In genomic region chr1:93961443-93961842, GRCh38 we compare ENCODE assay signal across 22 cellular contexts. TPM values are rescaled to one million over a fixed set of nuclear protein-coding genes. Genes with fewer than 3 reads are reported as not detected.
DNase-seq lines count a peak whose midpoint lies in the region; ATAC-seq, FAIRE-seq and TF ChIP-seq lines count a peak whose summit lies in the region.
"Had no signal": no experiment of that assay in that cellular context is flagged by ENCODE, and none has a peak within 500 bp of the region (broad histone marks: within the 10 kb centered on the region; RNA-seq: fewer than 3 reads in every experiment).

No MANE protein-coding gene starts in this region.

- dilution Hi-C loops in mammary epithelial cell (cut with HindIII; ENCODE audit: low sequenced_read_pairs), result no loop called here

- H3K9me3 ChIP-seq in HepG2 (ENCODE audit: low read length) (no peaks in the 10 kb centered on the region; the same call in 1 of the 2 replicates), right lobe of liver (no peaks in the 10 kb centered on the region), mammary epithelial cell (replicated peaks; ENCODE audit: insufficient read depth, low read length) (peaks cover 5% of the 10 kb centered on the region)
- H3K9me3 ChIP-seq: Caco-2 had no signal

- TF ChIP-seq CTCF in HepG2 (CRISPR knock-in tag; IDR thresholded peaks at IDR 0.05), result no peak
- no peak for TF ChIP-seq CTCF in right lobe of liver (IDR thresholded peaks at IDR 0.05)
- TF ChIP-seq CTCF in mammary epithelial cell (conservative IDR thresholded peaks at IDR 0.05 in 1 of 2, IDR thresholded peaks at IDR 0.05 in 1 of 2; ENCODE audit: extremely low read depth in 1 of 2, insufficient read depth in 1 of 2, low read depth in 1 of 2, low read length in 2 of 2), result no peak
- no peak for TF ChIP-seq CTCF in mesothelial cell of epicardium (IDR thresholded peaks at IDR 0.05; ENCODE audit: unreplicated experiment)
- TF ChIP-seq CTCF in glutamatergic neuron (IDR thresholded peaks at IDR 0.05; ENCODE audit: partially characterized antibody, unreplicated experiment), result no peak

- H2AFZ ChIP-seq in HepG2 (ENCODE audit: low read length), result no peak overlapping the region
- H2AFZ ChIP-seq in mammary epithelial cell (ENCODE audit: low read depth, low read length), result peak overlapping the region; percentile 71

- H3K4me2 ChIP-seq in HepG2 (ENCODE audit: low read depth, low read length) (no peak overlapping the region), mammary epithelial cell (ENCODE audit: insufficient read depth, low read depth, low read length) (peak overlapping the region; percentile 50)
- H3K4me2 ChIP-seq: BLaER1 had no signal

- in situ Hi-C loops in HepG2 (cut with HindIII; ENCODE audit: extremely low pct_ligation_motif_present, low pct_unique_long_range_greater_than_20kb) (no loop called here), mammary epithelial cell (cut with MboI; ENCODE audit: low sequenced_read_pairs in 2 of 2) (no loop called here)

- H3K27me3 ChIP-seq in HepG2 (ENCODE audit: control insufficient read depth in 1 of 2, insufficient read depth in 2 of 2, low read length in 2 of 2), result no peaks in the 10 kb centered on the region
- no peaks in the 10 kb centered on the region for H3K27me3 ChIP-seq in right lobe of liver
- H3K27me3 ChIP-seq in mammary epithelial cell (ENCODE audit: insufficient read depth, low read length), result no peaks in the 10 kb centered on the region
- H3K27me3 ChIP-seq: BLaER1, MG63 had no signal

- BruUV-seq in HepG2 (replicated peaks; lab: Mats Ljungman, UMichigan) (no TSS peak), mammary epithelial cell (replicated peaks; lab: Mats Ljungman, UMichigan) (no TSS peak)

- ATAC-seq in HepG2 (no peak), right lobe of liver (no peak), HG02798 (IDR thresholded peaks at IDR 0.05; ENCODE audit: poor library complexity, unreplicated experiment) (no peak), left ventricle myocardium superior (no peak)

- H4K20me1 ChIP-seq in HepG2 (ENCODE audit: insufficient read depth, low read length) (no peaks in the 10 kb centered on the region), mammary epithelial cell (ENCODE audit: insufficient read depth, low read length) (no peaks in the 10 kb centered on the region)
- H4K20me1 ChIP-seq: BLaER1 had no signal

- no peak for TF ChIP-seq EP300 in HepG2 (IDR thresholded peaks at IDR 0.05; ENCODE audit: low read depth in 2 of 2, low read length in 2 of 2)
- TF ChIP-seq EP300 in HepG2 (CRISPR knock-in tag; IDR thresholded peaks at IDR 0.05; ENCODE audit: borderline replicate concordance), result no peak

- CTCF ChIA-PET in HepG2 (lab: Yijun Ruan, JAX; ENCODE audit: low intra/inter-chr PET ratio, low total read pairs) (no interaction called here), mammary epithelial cell (lab: Charles Lee; ENCODE audit: low non-redundant PET) (interaction anchor here (1.2 kb wide), 1 partner anchor 65 kb away, joined by 5 read pairs; no protein-coding TSS in a partner anchor)
- CTCF ChIA-PET in activated CD4-positive, alpha-beta T cell treated with anti-CD3 and anti-CD28 coated beads, Interleukin-2, amount 10 ng/mL, durations not matched to agents 7 days and 5 days (lab: Charles Lee), result no interaction called here

- no peak overlapping the region for H3K9ac ChIP-seq in HepG2 (ENCODE audit: insufficient read depth, low read depth, low read length)
- H3K9ac ChIP-seq in mammary epithelial cell (ENCODE audit: insufficient read depth, low read length), result no peak overlapping the region
- H3K9ac ChIP-seq: BLaER1 had no signal

- no peak overlapping the region for H3K4me3 Mint-ChIP-seq in mesothelial cell of epicardium
- no peak overlapping the region for H3K4me3 Mint-ChIP-seq in glutamatergic neuron (ENCODE audit: unreplicated experiment)
- H3K4me3 Mint-ChIP-seq in activated CD4-positive, alpha-beta T cell treated with anti-CD3 and anti-CD28 coated beads, Interleukin-2, amount 10 ng/mL, durations not matched to agents 7 days and 5 days, result no peak overlapping the region
- H3K4me3 Mint-ChIP-seq: CD4-positive, alpha-beta memory T cell had no signal

- H3K27ac ChIP-seq in HepG2 (ENCODE audit: extremely low read length, insufficient read depth, low read length), result no peak overlapping the region
- H3K27ac ChIP-seq in right lobe of liver, result no peak overlapping the region
- peak overlapping the region; percentile 61 for H3K27ac ChIP-seq in mammary epithelial cell (ENCODE audit: insufficient read depth, low read depth, low read length)
- H3K27ac ChIP-seq: 22Rv1, BLaER1 had no signal

- H3K27ac Mint-ChIP-seq in mesothelial cell of epicardium (peak overlapping the region; percentile 89), glutamatergic neuron (ENCODE audit: unreplicated experiment) (no peak overlapping the region)
- H3K27ac Mint-ChIP-seq in activated CD4-positive, alpha-beta T cell treated with anti-CD3 and anti-CD28 coated beads, Interleukin-2, amount 10 ng/mL, durations not matched to agents 7 days and 5 days, result no peak overlapping the region
- H3K27ac Mint-ChIP-seq: CD4-positive, alpha-beta memory T cell had no signal

- H3K79me2 ChIP-seq in HepG2 (ENCODE audit: insufficient read depth, low read length) (no peaks in the 10 kb centered on the region), mammary epithelial cell (ENCODE audit: insufficient read depth, low read length) (no peaks in the 10 kb centered on the region)

- H3K36me3 ChIP-seq in HepG2 (replicated peaks in 1 of 2; ENCODE audit: control insufficient read depth in 1 of 2, insufficient read depth in 2 of 2, low read length in 2 of 2) (no peaks in the 10 kb centered on the region), right lobe of liver (no peaks in the 10 kb centered on the region), mammary epithelial cell (ENCODE audit: insufficient read depth, low read length) (no peaks in the 10 kb centered on the region)
- H3K36me3 ChIP-seq: BLaER1, MG63 had no signal

- H3K36me3 Mint-ChIP-seq in mesothelial cell of epicardium, result no peaks in the 10 kb centered on the region
- peaks cover 18% of the 10 kb centered on the region for H3K36me3 Mint-ChIP-seq in glutamatergic neuron (ENCODE audit: unreplicated experiment)
- H3K36me3 Mint-ChIP-seq in activated CD4-positive, alpha-beta T cell treated with anti-CD3 and anti-CD28 coated beads, Interleukin-2, amount 10 ng/mL, durations not matched to agents 7 days and 5 days (ENCODE audit: low read depth), result no peaks in the 10 kb centered on the region

- H3K27me3 Mint-ChIP-seq in mesothelial cell of epicardium (ENCODE audit: low read depth), result no peaks in the 10 kb centered on the region
- H3K27me3 Mint-ChIP-seq in glutamatergic neuron (ENCODE audit: unreplicated experiment), result peaks cover 2% of the 10 kb centered on the region
- H3K27me3 Mint-ChIP-seq in activated CD4-positive, alpha-beta T cell treated with anti-CD3 and anti-CD28 coated beads, Interleukin-2, amount 10 ng/mL, durations not matched to agents 7 days and 5 days, result peaks cover 7% of the 10 kb centered on the region

- POLR2A ChIA-PET in HepG2 (lab: Yijun Ruan, JAX), result interaction anchor here (4.3 kb wide), 1 partner anchor 19 kb away, joined by 30 read pairs; no protein-coding TSS in a partner anchor
- POLR2A ChIA-PET in activated CD4-positive, alpha-beta T cell treated with anti-CD3 and anti-CD28 coated beads, Interleukin-2, amount 10 ng/mL, durations not matched to agents 7 days and 5 days (lab: Charles Lee), result no interaction called here

- peaks cover 17% of the 10 kb centered on the region for H3K9me3 Mint-ChIP-seq in mesothelial cell of epicardium
- H3K9me3 Mint-ChIP-seq in glutamatergic neuron (ENCODE audit: unreplicated experiment), result peaks cover 4% of the 10 kb centered on the region
- peaks cover 5% of the 10 kb centered on the region for H3K9me3 Mint-ChIP-seq in activated CD4-positive, alpha-beta T cell treated with anti-CD3 and anti-CD28 coated beads, Interleukin-2, amount 10 ng/mL, durations not matched to agents 7 days and 5 days

- no peak for DNase-seq in HepG2 (ENCODE audit: low spot score)
- no peak for DNase-seq in right lobe of liver
- DNase-seq in mammary epithelial cell, result no peak
- no peak for DNase-seq in mesothelial cell of epicardium (ENCODE audit: low spot score in 2 of 2, unreplicated experiment in 2 of 2)
- DNase-seq in glutamatergic neuron, result no peak
- no peak for DNase-seq in left ventricle myocardium superior
- no peak for DNase-seq in activated CD4-positive, alpha-beta T cell treated with anti-CD3 and anti-CD28 coated beads, Interleukin-2, amount 10 ng/mL, durations not matched to agents 7 days and 5 days
- DNase-seq: ACHN; Caco-2; CD4-positive, alpha-beta memory T cell; DND-41; Karpas-422; NCI-H1694 treated with DMSO at 0.1 percent for 48 hours; NCI-H2081 treated with DMSO at 0.1 percent for 48 hours; NCI-H446 treated with DMSO at 0.1 percent for 48 hours; NCI-H526 treated with DMSO at 0.1 percent for 48 hours; SHP77 had no signal

- intact Hi-C loops in HepG2 (cut with micrococcal nuclease; ENCODE audit: unreplicated experiment), result no loop called here
- intact Hi-C loops in right lobe of liver (cut with DNase I), result no loop called here
- intact Hi-C loops in mammary epithelial cell (cut with micrococcal nuclease), result no loop called here
- intact Hi-C loops in left ventricle myocardium superior (cut with micrococcal nuclease), result no loop called here

- FAIRE-seq in HepG2 (lab: Jason Lieb, UNC), result no peak
- FAIRE-seq: GM12891 had no signal

- TF ChIP-seq POLR2A in HepG2 (IDR thresholded peaks at IDR 0.05; ENCODE audit: insufficient read depth in 1 of 2, low read depth in 2 of 2, low read length in 2 of 2), result no peak
- TF ChIP-seq POLR2A in right lobe of liver (IDR thresholded peaks at IDR 0.05), result no peak

- TF ChIP-seq RAD21 in HepG2 (CRISPR knock-in tag; IDR thresholded peaks at IDR 0.05), result no peak

- H3K4me1 ChIP-seq in HepG2 (ENCODE audit: insufficient read depth, low read length), result peaks cover 83% of the 10 kb centered on the region
- peaks cover 0 to 64% (median 10%) of the 10 kb centered on the region in 4 donors for H3K4me1 ChIP-seq in right lobe of liver
- H3K4me1 ChIP-seq in mammary epithelial cell (ENCODE audit: insufficient read depth, low read length), result peaks cover 65% of the 10 kb centered on the region
- H3K4me1 ChIP-seq: Caco-2 had no signal

- WGBS in HepG2 (ENCODE audit: low lambda C conversion rate), result 27% methylated on average over 2 of the region's 2 CpGs
- 65% methylated on average over 2 of the region's 2 CpGs for WGBS in right lobe of liver (ENCODE audit: insufficient coverage, low coverage, low lambda C conversion rate, missing lambda C conversion rate)
- WGBS in mammary epithelial cell (ENCODE audit: low coverage, missing lambda C conversion rate), result 71% methylated on average over 2 of the region's 2 CpGs

- no peak overlapping the region for H3K4me3 ChIP-seq in HepG2 (replicated peaks in 1 of 3; ENCODE audit: insufficient read depth in 1 of 3, low read depth in 2 of 3, low read length in 3 of 3)
- no peak overlapping the region for H3K4me3 ChIP-seq in right lobe of liver
- H3K4me3 ChIP-seq in mammary epithelial cell (replicated peaks in 1 of 3; ENCODE audit: insufficient read depth in 1 of 3, low read depth in 2 of 3, low read length in 3 of 3), result no peak overlapping the region
- H3K4me3 ChIP-seq: BLaER1, MG63 had no signal

- H3K4me1 Mint-ChIP-seq in mesothelial cell of epicardium (peaks cover 18% of the 10 kb centered on the region), glutamatergic neuron (ENCODE audit: low read depth, unreplicated experiment) (no peaks in the 10 kb centered on the region)
- no peaks in the 10 kb centered on the region for H3K4me1 Mint-ChIP-seq in activated CD4-positive, alpha-beta T cell treated with anti-CD3 and anti-CD28 coated beads, Interleukin-2, amount 10 ng/mL, durations not matched to agents 7 days and 5 days
- H3K4me1 Mint-ChIP-seq: CD4-positive, alpha-beta memory T cell had no signal

RNA-seq across cellular contexts. Expression of gene GCLM, which starts 52.2 kb away (rescaled TPM):
- 28.1 and 29.9 TPM in 2 replicates for total RNA-seq in HepG2 (2016; rRNA removed; fragmentation: Illumina TruSeq; extraction: Trizol)
- total RNA-seq in HepG2 (2016; cell fraction: cytosol; rRNA removed; fragmentation: Illumina TruSeq; extraction: Trizol; ENCODE audit: low read depth), result 29.4 and 34.7 TPM in 2 replicates
- total RNA-seq in HepG2 (2016; cell fraction: insoluble cytoplasmic fraction; rRNA removed; fragmentation: Illumina TruSeq; extraction: Trizol), result 28.9 and 30.1 TPM in 2 replicates
- 10.9 and 11.8 TPM in 2 replicates for total RNA-seq in HepG2 (2016; cell fraction: membrane; rRNA removed; fragmentation: Illumina TruSeq; extraction: Trizol)
- total RNA-seq in HepG2 (2016; cell fraction: nucleus; rRNA removed; fragmentation: Illumina TruSeq; extraction: Trizol), result 15.5 and 16.1 TPM in 2 replicates
- polyA plus RNA-seq in HepG2 (2011; rRNA removed), result 8.0 and 8.7 TPM in 2 replicates
- polyA plus RNA-seq in HepG2 (2011; cell fraction: cytosol; rRNA removed), result 4.2 and 5.6 TPM in 2 replicates
- polyA plus RNA-seq in HepG2 (2011; cell fraction: nucleus; rRNA removed), result 1.9 and 2.6 TPM in 2 replicates
- polyA plus RNA-seq in HepG2 (2012), result 17.1 and 18.2 TPM in 2 replicates
- 1.9 and 2.3 TPM in 2 replicates for polyA plus RNA-seq in HepG2 (2016; cell fraction: cytosol; fragmentation: Illumina TruSeq; extraction: Trizol; ENCODE audit: low read depth)
- polyA plus RNA-seq in HepG2 (2016; cell fraction: insoluble cytoplasmic fraction; fragmentation: Illumina TruSeq; extraction: Trizol; ENCODE audit: low read depth), result 30.1 and 43.8 TPM in 2 replicates
- polyA plus RNA-seq in HepG2 (2016; cell fraction: membrane; fragmentation: Illumina TruSeq; extraction: Trizol; ENCODE audit: low read depth), result 4.8 and 5.1 TPM in 2 replicates
- polyA plus RNA-seq in HepG2 (2016; cell fraction: nucleus; fragmentation: Illumina TruSeq; extraction: Trizol; ENCODE audit: insufficient read depth, low read depth), result 18.2 and 22.7 TPM in 2 replicates
- 8.9 and 19.6 TPM in 2 replicates for polyA minus RNA-seq in HepG2 (2011; rRNA and poly(A)+ RNA removed; ENCODE audit: low replicate concordance)
- polyA minus RNA-seq in HepG2 (2011; cell fraction: cytosol; rRNA and poly(A)+ RNA removed), result 5.8 and 12.5 TPM in 2 replicates
- polyA minus RNA-seq in HepG2 (2011; cell fraction: nucleus; rRNA and poly(A)+ RNA removed), result 25.2 and 29.7 TPM in 2 replicates
- 10 to 100 TPM; 19.9 to 49.8 (median 34.6) TPM for total RNA-seq in right lobe of liver
- total RNA-seq in mammary epithelial cell, result 100 to 1,000 TPM in 1 of 2 donors, 10 to 100 TPM in 1; 96.5 to 129 TPM
- polyA plus RNA-seq in mammary epithelial cell, result 108 TPM
- polyA minus RNA-seq in mammary epithelial cell, result 123 TPM
- total RNA-seq in mesothelial cell of epicardium, result 8.7 to 9.0 TPM (median 8.9 TPM) in 3 replicates
- 14.9 TPM for total RNA-seq in glutamatergic neuron (ENCODE audit: unreplicated experiment)
- 10.9 TPM for total RNA-seq in left ventricle myocardium superior
- total RNA-seq in activated CD4-positive, alpha-beta T cell treated with anti-CD3 and anti-CD28 coated beads, Interleukin-2, amount 10 ng/mL, durations not matched to agents 7 days and 5 days, result 10 to 100 TPM; 17.3 to 17.8 TPM
